Comparison of ENCODE assay signal across 30 cellular contexts in genomic region chr20:2612073-2612472, GRCh38.
"Had no signal": no experiment of that assay in that cellular context is flagged by ENCODE, and none has a peak within 500 bp of the region (broad histone marks: within the 10 kb centered on the region; RNA-seq: fewer than 3 reads in every experiment).

No MANE protein-coding gene starts in this region.

- H3K27me3 ChIP-seq: adrenal gland, ascending aorta, body of pancreas, brain microvascular endothelial cell had no signal

- DNase-seq: activated effector memory CD4-positive, alpha-beta T cell treated with anti-CD3 and anti-CD28 coated beads, Interleukin-2, amount 50 U/mL, for 16 hours; activated effector memory CD4-positive, alpha-beta T cell treated with Interleukin-2 at 50 U/mL for 16 hours; activated gamma-delta T cell; activated gamma-delta T cell treated with Interleukin-2 at 50 U/mL for 16 hours; activated naive CD4-positive, alpha-beta T cell; activated naive CD4-positive, alpha-beta T cell treated with anti-CD3 and anti-CD28 coated beads for 36 hours; activated naive CD4-positive, alpha-beta T cell treated with anti-CD3 and anti-CD28 coated beads, Interleukin-2, amount 10 ng/mL, durations not matched to agents 7 days and 5 days; activated naive CD4-positive, alpha-beta T cell treated with anti-CD3 and anti-CD28 coated beads, Interleukin-2, amount 50 U/mL, for 16 hours; activated naive CD4-positive, alpha-beta T cell treated with Interleukin-2 at 50 U/mL for 16 hours; activated naive CD8-positive, alpha-beta T cell treated with anti-CD3 and anti-CD28 coated beads for 36 hours; activated naive CD8-positive, alpha-beta T cell treated with anti-CD3 and anti-CD28 coated beads, Interleukin-2, amount 10 ng/mL, durations not matched to agents 7 days and 5 days; activated naive CD8-positive, alpha-beta T cell treated with anti-CD3 and anti-CD28 coated beads, Interleukin-2, amount 50 U/mL, for 24 hours; activated T-cell treated with anti-CD3 and anti-CD28 coated beads, Interleukin-2, amount 50 U/mL, for 1 hour; activated T-cell treated with anti-CD3 and anti-CD28 coated beads, Interleukin-2, amount 50 U/mL, for 24 hours; activated T-cell treated with anti-CD3 and anti-CD28 coated beads, Interleukin-2, amount 50 U/mL, for 4 hours; activated T-cell treated with anti-CD3 and anti-CD28 coated beads, Interleukin-2, amount 50 U/mL, for 48 hours; activated T-cell treated with anti-CD3 and anti-CD28 coated beads, Interleukin-2, amount 50 U/mL, for 72 hours; adrenal gland; amniotic stem cell; amygdala; anterior cingulate cortex; aorta; body of pancreas; brain microvascular endothelial cell; caudate nucleus; central memory CD4-positive, alpha-beta T cell; cerebellar nuclear complex had no signal

- H3K4me3 ChIP-seq: adrenal gland, ascending aorta, body of pancreas, breast epithelium, cardiac muscle cell had no signal

- H3K27ac ChIP-seq: adrenal gland, ascending aorta, body of pancreas, brain microvascular endothelial cell, breast epithelium, cardiac muscle cell had no signal

- H3K9me3 ChIP-seq: adrenal gland, body of pancreas had no signal

- H3K36me3 ChIP-seq: adrenal gland, ascending aorta, brain microvascular endothelial cell, breast epithelium, cardiac muscle cell had no signal

- H3K4me1 ChIP-seq: adrenal gland, ascending aorta, body of pancreas, breast epithelium had no signal
